In genomic region chr10:132404169-132404880, GRCh38 we compare ENCODE assay signal across 3 cellular contexts.
TF ChIP-seq lines count a peak whose summit lies in the region.

No MANE protein-coding gene starts in this region.

TF ChIP-seq in HepG2, 621 proteins besides CTCF, POLR2A, EP300 and RAD21 (continues in another document):
- TF ChIP-seq HNRNPH1 (optimal IDR thresholded peaks at IDR 0.05; ENCODE audit: low read depth, low read length) = no peak
- TF ChIP-seq, protein P1, sequence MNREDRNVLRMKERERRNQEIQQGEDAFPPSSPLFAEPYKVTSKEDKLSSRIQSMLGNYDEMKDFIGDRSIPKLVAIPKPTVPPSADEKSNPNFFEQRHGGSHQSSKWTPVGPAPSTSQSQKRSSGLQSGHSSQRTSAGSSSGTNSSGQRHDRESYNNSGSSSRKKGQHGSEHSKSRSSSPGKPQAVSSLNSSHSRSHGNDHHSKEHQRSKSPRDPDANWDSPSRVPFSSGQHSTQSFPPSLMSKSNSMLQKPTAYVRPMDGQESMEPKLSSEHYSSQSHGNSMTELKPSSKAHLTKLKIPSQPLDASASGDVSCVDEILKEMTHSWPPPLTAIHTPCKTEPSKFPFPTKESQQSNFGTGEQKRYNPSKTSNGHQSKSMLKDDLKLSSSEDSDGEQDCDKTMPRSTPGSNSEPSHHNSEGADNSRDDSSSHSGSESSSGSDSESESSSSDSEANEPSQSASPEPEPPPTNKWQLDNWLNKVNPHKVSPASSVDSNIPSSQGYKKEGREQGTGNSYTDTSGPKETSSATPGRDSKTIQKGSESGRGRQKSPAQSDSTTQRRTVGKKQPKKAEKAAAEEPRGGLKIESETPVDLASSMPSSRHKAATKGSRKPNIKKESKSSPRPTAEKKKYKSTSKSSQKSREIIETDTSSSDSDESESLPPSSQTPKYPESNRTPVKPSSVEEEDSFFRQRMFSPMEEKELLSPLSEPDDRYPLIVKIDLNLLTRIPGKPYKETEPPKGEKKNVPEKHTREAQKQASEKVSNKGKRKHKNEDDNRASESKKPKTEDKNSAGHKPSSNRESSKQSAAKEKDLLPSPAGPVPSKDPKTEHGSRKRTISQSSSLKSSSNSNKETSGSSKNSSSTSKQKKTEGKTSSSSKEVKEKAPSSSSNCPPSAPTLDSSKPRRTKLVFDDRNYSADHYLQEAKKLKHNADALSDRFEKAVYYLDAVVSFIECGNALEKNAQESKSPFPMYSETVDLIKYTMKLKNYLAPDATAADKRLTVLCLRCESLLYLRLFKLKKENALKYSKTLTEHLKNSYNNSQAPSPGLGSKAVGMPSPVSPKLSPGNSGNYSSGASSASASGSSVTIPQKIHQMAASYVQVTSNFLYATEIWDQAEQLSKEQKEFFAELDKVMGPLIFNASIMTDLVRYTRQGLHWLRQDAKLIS (CRISPR knock-in tag; IDR thresholded peaks at IDR 0.05) = no peak
- no peak for TF ChIP-seq ZBTB21 (CRISPR knock-in tag; IDR thresholded peaks at IDR 0.05)
- TF ChIP-seq PAF1 (CRISPR knock-in tag; IDR thresholded peaks at IDR 0.05) = no peak
- TF ChIP-seq ZNF816 (CRISPR knock-in tag; IDR thresholded peaks at IDR 0.05; ENCODE audit: borderline replicate concordance) = no peak
- TF ChIP-seq IKZF5 (CRISPR knock-in tag; IDR thresholded peaks at IDR 0.05) = no peak
- TF ChIP-seq, protein P2, sequence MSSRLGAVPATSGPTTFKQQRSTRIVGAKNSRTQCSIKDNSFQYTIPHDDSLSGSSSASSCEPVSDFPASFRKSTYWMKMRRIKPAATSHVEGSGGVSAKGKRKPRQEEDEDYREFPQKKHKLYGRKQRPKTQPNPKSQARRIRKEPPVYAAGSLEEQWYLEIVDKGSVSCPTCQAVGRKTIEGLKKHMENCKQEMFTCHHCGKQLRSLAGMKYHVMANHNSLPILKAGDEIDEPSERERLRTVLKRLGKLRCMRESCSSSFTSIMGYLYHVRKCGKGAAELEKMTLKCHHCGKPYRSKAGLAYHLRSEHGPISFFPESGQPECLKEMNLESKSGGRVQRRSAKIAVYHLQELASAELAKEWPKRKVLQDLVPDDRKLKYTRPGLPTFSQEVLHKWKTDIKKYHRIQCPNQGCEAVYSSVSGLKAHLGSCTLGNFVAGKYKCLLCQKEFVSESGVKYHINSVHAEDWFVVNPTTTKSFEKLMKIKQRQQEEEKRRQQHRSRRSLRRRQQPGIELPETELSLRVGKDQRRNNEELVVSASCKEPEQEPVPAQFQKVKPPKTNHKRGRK (CRISPR knock-in tag; IDR thresholded peaks at IDR 0.05) = no peak

TF ChIP-seq in GM12891, 5 proteins besides CTCF, POLR2A, EP300 and RAD21:
- TF ChIP-seq POLR2AphosphoS5 (IDR thresholded peaks at IDR 0.05; ENCODE audit: low read depth, low read length) = no peak
- no peak for TF ChIP-seq TAF1 (IDR thresholded peaks at IDR 0.05; ENCODE audit: low read depth, low read length)
- TF ChIP-seq PAX5 (IDR thresholded peaks at IDR 0.05; ENCODE audit: insufficient read depth, low read length, severe bottlenecking) = no peak

TF ChIP-seq in SK-N-SH treated with all-trans-retinoic acid at 6 μM for 48 hours, 23 proteins besides CTCF, POLR2A, EP300 and RAD21:
- TF ChIP-seq TSHZ2 (CRISPR knock-in tag; IDR thresholded peaks at IDR 0.05) = no peak
- TF ChIP-seq CREB5 (CRISPR knock-in tag; IDR thresholded peaks at IDR 0.05; ENCODE audit: low read depth) = no peak
- no peak for TF ChIP-seq POU6F1 (CRISPR knock-in tag; IDR thresholded peaks at IDR 0.05; ENCODE audit: borderline replicate concordance, low read depth)
- no peak for TF ChIP-seq ZFP3 (CRISPR knock-in tag; IDR thresholded peaks at IDR 0.05)
- no peak for TF ChIP-seq RARB (CRISPR knock-in tag; IDR thresholded peaks at IDR 0.05)
